In the genomic region with DNA sequence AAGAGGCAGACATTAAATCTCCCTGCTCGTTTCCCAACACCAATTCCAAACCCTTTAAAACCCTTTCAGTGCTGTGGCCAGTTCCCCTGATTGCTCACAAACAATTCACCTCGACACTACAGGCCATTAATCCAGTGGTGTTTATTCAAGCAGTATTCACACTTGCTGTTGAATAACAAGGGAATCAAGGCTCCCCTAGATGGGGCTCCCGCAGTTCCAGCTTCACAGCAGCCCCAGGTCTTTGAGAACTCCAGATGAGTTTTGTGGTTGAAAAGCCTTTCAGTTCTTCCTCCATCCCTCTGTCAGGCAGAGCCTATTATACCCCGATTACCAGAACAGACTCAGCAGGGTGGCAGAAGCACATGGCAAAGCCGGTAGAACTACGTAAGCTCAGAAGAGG, we compare ENCODE assay signal across 12 cellular contexts. TPM values are rescaled to one million over a fixed set of nuclear protein-coding genes. Genes with fewer than 3 reads are reported as not detected.
A peak's percentile ranks its signal among the peaks of the same experiment; 100 is the strongest.
DNase-seq lines count a peak whose midpoint lies in the region; ATAC-seq and TF ChIP-seq lines count a peak whose summit lies in the region.
"Had no signal": no experiment of that assay in that cellular context is flagged by ENCODE, and none has a peak within 500 bp of the region (broad histone marks: within the 10 kb centered on the region; RNA-seq: fewer than 3 reads in every experiment).

No MANE protein-coding gene starts in this region.

- peak overlapping the region; percentile 42; the same call in 1 of the 2 replicates for H2BK20ac ChIP-seq in IMR-90 (ENCODE audit: low read depth, low read length)

- H4K91ac ChIP-seq in IMR-90 (ENCODE audit: insufficient read depth, low read depth, low read length): peak overlapping the region; percentile 31; the same call in 1 of the 2 replicates

- H3K79me1 ChIP-seq in IMR-90 (ENCODE audit: low read depth in 1 of 2, low read length in 2 of 2): peaks cover 0 to 25% of the 10 kb centered on the region in 2 experiments; a peak in 2 of 4 replicates

- no peaks in the 10 kb centered on the region for H3K9me3 ChIP-seq in IMR-90 (ENCODE audit: control insufficient read depth, insufficient read depth, low read length)

- no peaks in the 10 kb centered on the region for H3K36me3 Mint-ChIP-seq in activated naive CD4-positive, alpha-beta T cell treated with anti-CD3 and anti-CD28 coated beads, Interleukin-2, amount 50 U/mL, for 72 hours

- dilution Hi-C loops in IMR-90 (cut with HindIII; ENCODE audit: low sequenced_read_pairs, unreplicated experiment): no loop called here

- no peak overlapping the region for H2AK9ac ChIP-seq in IMR-90 (replicated peaks; ENCODE audit: low read depth, low read length, poor library complexity)

- no peak for TF ChIP-seq POLR2A in IMR-90 (IDR thresholded peaks at IDR 0.05; ENCODE audit: low read depth, low read length)

- peak overlapping the region; percentile 57; the same call in 1 of the 2 replicates for H3K14ac ChIP-seq in IMR-90 (replicated peaks; ENCODE audit: low read depth, low read length)

- H4K20me1 ChIP-seq in IMR-90 (ENCODE audit: insufficient read depth, low read length): no peaks in the 10 kb centered on the region

- H3K9me1 ChIP-seq in IMR-90 (ENCODE audit: insufficient read depth, low read length): peaks cover 27% of the 10 kb centered on the region

- in situ Hi-C loops in IMR-90 (cut with MboI; ENCODE audit: low sequenced_read_pairs): no loop called here
- in situ Hi-C loops in brain microvascular endothelial cell (cut with HindIII; ENCODE audit: low pct_ligation_motif_present, low sequenced_read_pairs): no loop called here

- H3K9ac ChIP-seq in IMR-90 (ENCODE audit: low read depth, low read length): no peak overlapping the region

- H3K56ac ChIP-seq in IMR-90 (ENCODE audit: extremely low read depth, insufficient read depth, low read length): no peak overlapping the region

- ATAC-seq in IMR-90 (ENCODE audit: low read depth) (no peak), HG02852 (IDR thresholded peaks at IDR 0.05; ENCODE audit: unreplicated experiment) (no peak), esophagus mucosa (no peak)
- no peak for ATAC-seq in activated naive CD4-positive, alpha-beta T cell treated with anti-CD3 and anti-CD28 coated beads, Interleukin-2, amount 50 U/mL, for 72 hours

- TF ChIP-seq CTCF in IMR-90 (conservative IDR thresholded peaks at IDR 0.05; ENCODE audit: low read depth, low read length) (no peak), brain microvascular endothelial cell (IDR thresholded peaks at IDR 0.05; ENCODE audit: low read depth, low read length, missing control alignments) (no peak)

- peak overlapping the region; percentile 53 for H3K4ac ChIP-seq in IMR-90 (ENCODE audit: low read depth, low read length)

- POLR2A ChIA-PET in IMR-90 (lab: Charles Lee; ENCODE audit: unreplicated experiment): no interaction called here

- H3K4me1 ChIP-seq in IMR-90 (ENCODE audit: control insufficient read depth, insufficient read depth, low read length): peaks cover 24% of the 10 kb centered on the region

- H3K4me3 ChIP-seq in IMR-90 (ENCODE audit: insufficient read depth, low read depth, low read length) (no peak overlapping the region), brain microvascular endothelial cell (ENCODE audit: low read depth, low read length) (no peak overlapping the region), skin epidermis (no peak overlapping the region)

- H2AK5ac ChIP-seq in IMR-90 (ENCODE audit: low read depth, low read length): peak overlapping the region; percentile 20; the same call in 1 of the 2 replicates

- peak overlapping the region; percentile 70; the same call in 1 of the 2 replicates for H2BK120ac ChIP-seq in IMR-90 (ENCODE audit: low read depth, low read length)

- H2AFZ ChIP-seq in IMR-90 (replicated peaks; ENCODE audit: low read length, poor library complexity): no peak overlapping the region

- H2BK15ac ChIP-seq in IMR-90 (ENCODE audit: low read depth, low read length): peak overlapping the region; percentile 68; the same call in 1 of the 3 replicates

- H3K9me3 Mint-ChIP-seq in activated naive CD4-positive, alpha-beta T cell treated with anti-CD3 and anti-CD28 coated beads, Interleukin-2, amount 50 U/mL, for 72 hours: no peaks in the 10 kb centered on the region
- H3K9me3 Mint-ChIP-seq: activated CD4-positive, alpha-beta T cell treated with anti-CD3 and anti-CD28 coated beads, Interleukin-2, amount 10 ng/mL, durations not matched to agents 24 days and 14 days had no signal

- H3K27me3 ChIP-seq in IMR-90 (ENCODE audit: control insufficient read depth, insufficient read depth, low read length) (no peaks in the 10 kb centered on the region), brain microvascular endothelial cell (replicated peaks) (no peaks in the 10 kb centered on the region)

- H4K5ac ChIP-seq in IMR-90 (ENCODE audit: low read depth, low read length): no peak overlapping the region

- no peak for TF ChIP-seq RAD21 in IMR-90 (IDR thresholded peaks at IDR 0.05; ENCODE audit: low read length)

- no peak overlapping the region for H2BK5ac ChIP-seq in IMR-90 (ENCODE audit: low read depth, low read length, poor library complexity, severe bottlenecking)

- H3K4me2 ChIP-seq in IMR-90 (ENCODE audit: low read depth, low read length): no peak overlapping the region

- no peak for DNase-seq in IMR-90
- no peak for DNase-seq in brain microvascular endothelial cell
- DNase-seq in iPS-NIHi7 (ENCODE audit: extremely low spot score): peak; percentile 72
- DNase-seq in activated naive CD4-positive, alpha-beta T cell treated with anti-CD3 and anti-CD28 coated beads, Interleukin-2, amount 50 U/mL, for 72 hours (ENCODE audit: low spot score in 2 of 2): no peak
- no peak for DNase-seq in NCI-H446 (lab: John Stamatoyannopoulos, UW)
- DNase-seq: activated CD4-positive, alpha-beta T cell treated with anti-CD3 and anti-CD28 coated beads, Interleukin-2, amount 10 ng/mL, durations not matched to agents 24 days and 14 days; activated effector memory CD4-positive, alpha-beta T cell treated with anti-CD3 and anti-CD28 coated beads, Interleukin-2, amount 50 U/mL, for 16 hours; effector CD4-positive, alpha-beta T cell; NCI-H526 had no signal

- no CpG with 5 or more reads among the region's 6 CpGs for WGBS in IMR-90 (ENCODE audit: extremely low coverage in 2 of 2, insufficient read length in 1 of 2), 2 experiments

- CTCF ChIA-PET in IMR-90 (lab: Yijun Ruan, JAX): no interaction called here

- no peak overlapping the region; the same call in 1 of the 2 replicates for H3K23ac ChIP-seq in IMR-90 (ENCODE audit: low read depth, low read length)

- no peak overlapping the region for H3K27ac Mint-ChIP-seq in activated naive CD4-positive, alpha-beta T cell treated with anti-CD3 and anti-CD28 coated beads, Interleukin-2, amount 50 U/mL, for 72 hours
- H3K27ac Mint-ChIP-seq: activated CD4-positive, alpha-beta T cell treated with anti-CD3 and anti-CD28 coated beads, Interleukin-2, amount 10 ng/mL, durations not matched to agents 24 days and 14 days had no signal

- H3K27ac ChIP-seq in IMR-90 (ENCODE audit: insufficient read depth, low read length) (no peak overlapping the region), brain microvascular endothelial cell (peak overlapping the region; percentile 71), skin epidermis (peak overlapping the region in 19 of 21 experiments; percentile 21 to 82 (median 67))

- no TSS peak for BruUV-seq in IMR-90 (replicated peaks; lab: Mats Ljungman, UMichigan)

- no peak overlapping the region; a peak in 1 of 4 replicates for H4K8ac ChIP-seq in IMR-90 (ENCODE audit: low read depth in 2 of 2, low read length in 2 of 2)

- intact Hi-C loops in IMR-90 (cut with micrococcal nuclease): loop anchor here (5.0 kb wide), 1 partner anchor 40 kb away; no protein-coding TSS in a partner anchor

- H3K36me3 ChIP-seq in IMR-90 (ENCODE audit: control insufficient read depth, insufficient read depth, low read length) (peaks cover 39% of the 10 kb centered on the region), brain microvascular endothelial cell (replicated peaks) (peaks cover 41% of the 10 kb centered on the region)

- H3K18ac ChIP-seq in IMR-90 (ENCODE audit: low read depth, low read length): no peak overlapping the region

TF ChIP-seq in IMR-90, 13 proteins besides CTCF, POLR2A, EP300 and RAD21:
- TF ChIP-seq SMC3 (IDR thresholded peaks at IDR 0.05; ENCODE audit: low read depth, low read length): no peak
- no peak for TF ChIP-seq RCOR1 (IDR thresholded peaks at IDR 0.05; ENCODE audit: insufficient replicate concordance, low read length)
- no peak for TF ChIP-seq CEBPB (IDR thresholded peaks at IDR 0.05; ENCODE audit: low read depth, low read length)
- no peak for TF ChIP-seq MAZ (IDR thresholded peaks at IDR 0.05; ENCODE audit: borderline replicate concordance, low read depth, low read length)
- no peak for TF ChIP-seq MXI1 (IDR thresholded peaks at IDR 0.05; ENCODE audit: borderline replicate concordance, low read depth, low read length)
- no peak for TF ChIP-seq FOS (IDR thresholded peaks at IDR 0.05; ENCODE audit: low read depth, low read length)
- TF ChIP-seq NFE2L2 (IDR thresholded peaks at IDR 0.05; ENCODE audit: low read depth, low read length): no peak
- no peak for TF ChIP-seq USF2 (IDR thresholded peaks at IDR 0.05; ENCODE audit: low read depth, low read length)
- no peak for TF ChIP-seq MAFK (IDR thresholded peaks at IDR 0.05; ENCODE audit: low read depth, low read length)

RNA-seq across cellular contexts. Expression of gene JAG1, which starts 36.2 kb away (rescaled TPM):
- total RNA-seq in IMR-90 (2012; rRNA removed): 19.4 and 22.6 TPM in 2 replicates
- 9.4 and 10.2 TPM in 2 replicates for polyA plus RNA-seq in IMR-90 (2012; rRNA removed)
- 6.4 and 9.4 TPM in 2 replicates for polyA plus RNA-seq in IMR-90 (2012; cell fraction: cytosol; rRNA removed)
- polyA plus RNA-seq in IMR-90 (2012; cell fraction: nucleus; rRNA removed; ENCODE audit: low replicate concordance): 32.3 and 70.8 TPM in 2 replicates
- total RNA-seq in activated naive CD4-positive, alpha-beta T cell treated with anti-CD3 and anti-CD28 coated beads, Interleukin-2, amount 50 U/mL, for 72 hours: under 1 TPM; 0.11 to 0.62 TPM
- total RNA-seq in esophagus mucosa: 118 TPM

Comparison
In these comparisons a context has a peak if more than half of its experiments do, and no peak if none do; other contexts are left out.
1. RNA of gene JAG1, which starts 36.2 kb away (total RNA-seq): 118 TPM in esophagus mucosa (single experiment) and 19.4 to 22.6 TPM in IMR-90; 0.11 to 0.62 TPM in activated naive CD4-positive, alpha-beta T cell treated with anti-CD3 and anti-CD28 coated beads, Interleukin-2, amount 50 U/mL, for 72 hours; every median in the first group is over 10 times any median in the second.